8 cellular contexts compared by ENCODE assay signal in the genomic region with DNA sequence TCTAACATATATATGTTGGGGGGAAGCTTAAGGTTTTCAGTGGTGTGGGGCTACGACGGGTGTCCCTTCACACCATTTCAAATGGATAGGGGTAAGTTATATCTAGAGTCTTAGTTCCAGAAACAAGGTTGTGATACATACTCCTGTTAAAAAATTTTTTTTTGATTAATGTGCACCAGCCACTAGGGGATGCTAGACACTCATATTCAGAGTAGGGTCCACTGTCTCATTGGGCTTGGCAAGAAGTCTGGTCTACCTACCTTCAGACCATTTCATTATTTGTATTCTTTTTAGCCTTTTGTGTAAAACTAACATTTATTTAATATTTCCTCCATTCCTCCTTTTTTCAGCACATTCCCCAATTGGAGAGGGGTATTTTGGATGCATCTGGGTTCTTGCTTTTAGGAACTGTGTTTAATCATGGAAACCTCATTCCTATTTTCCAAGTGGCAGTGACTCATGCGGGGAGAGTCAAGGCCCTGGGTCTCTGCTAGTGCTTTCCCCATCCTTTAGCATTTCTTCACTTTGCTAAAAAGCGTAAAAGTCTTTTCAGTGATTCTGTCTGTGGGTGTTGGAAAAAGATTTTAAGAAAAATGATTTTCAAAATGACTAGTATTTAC. TPM values are rescaled to one million over a fixed set of nuclear protein-coding genes. Genes with fewer than 3 reads are reported as not detected.
A peak's percentile ranks its signal among the peaks of the same experiment; 100 is the strongest.
DNase-seq lines count a peak whose midpoint lies in the region; ATAC-seq and TF ChIP-seq lines count a peak whose summit lies in the region.

No MANE protein-coding gene starts in this region.

- intact Hi-C loops in lower lobe of right lung (cut with DNase I) (no loop called here), sciatic nerve (cut with DNase I) (no loop called here)

- H3K36me3 ChIP-seq in lower lobe of right lung, result no peaks in the 10 kb centered on the region

- no peaks in the 10 kb centered on the region for H3K27me3 ChIP-seq in lower lobe of right lung (ENCODE audit: low read depth)

- no peaks in the 10 kb centered on the region for H3K4me1 ChIP-seq in lower lobe of right lung

- ATAC-seq in GM18907 (IDR thresholded peaks at IDR 0.05; ENCODE audit: unreplicated experiment) (peak; percentile 52), lower lobe of right lung (no peak), sciatic nerve (no peak), GM21737 (IDR thresholded peaks at IDR 0.05; ENCODE audit: unreplicated experiment) (no peak)

- peak; percentile 37 for DNase-seq in AG20443 (ENCODE audit: low spot score)
- peak; percentile 72 for DNase-seq in NCI-H146 (lab: John Stamatoyannopoulos, UW)
- peak; percentile 40 for DNase-seq in astrocyte of the cerebellum (ENCODE audit: low read depth)
- no peak for DNase-seq in lower lobe of right lung
- DNase-seq in activated gamma-delta T cell treated with Interleukin-2 at 50 U/mL for 16 hours, result no peak
- no peak for DNase-seq in sciatic nerve (ENCODE audit: low spot score)

- no peak overlapping the region for H3K4me3 ChIP-seq in astrocyte of the cerebellum (ENCODE audit: low read depth, low read length)
- no peak overlapping the region for H3K4me3 ChIP-seq in lower lobe of right lung

- TF ChIP-seq CTCF in astrocyte of the cerebellum (IDR thresholded peaks at IDR 0.05; ENCODE audit: low read depth, low read length, missing control alignments) (peak; percentile 80), lower lobe of right lung (IDR thresholded peaks at IDR 0.05) (peak; percentile 34)

- no peak overlapping the region for H3K27ac ChIP-seq in lower lobe of right lung

- no peaks in the 10 kb centered on the region for H3K9me3 ChIP-seq in lower lobe of right lung

- in situ Hi-C loops in astrocyte of the cerebellum (cut with HindIII; ENCODE audit: low sequenced_read_pairs), result loop anchor here (5.0 kb wide), 1 partner anchor 36 kb away; a partner anchor contains a TSS

RNA-seq across cellular contexts. Expression of a gene that starts 33.4 kb away (rescaled TPM):
- 0.74 TPM for total RNA-seq in lower lobe of right lung
- total RNA-seq in sciatic nerve, result 1.7 TPM

Comparison
In these comparisons a context has a peak if more than half of its experiments do, and no peak if none do; other contexts are left out.
1. DNase-seq: peak in AG20443 (single experiment), NCI-H146 (single experiment) and astrocyte of the cerebellum (single experiment); none in lower lobe of right lung (single experiment), activated gamma-delta T cell treated with Interleukin-2 at 50 U/mL for 16 hours (single experiment) and sciatic nerve (single experiment).